Comparison of ENCODE assay signal across 22 cellular contexts in genomic region chr5:131001507-131001906, GRCh38.
DNase-seq lines count a peak whose midpoint lies in the region; ATAC-seq, FAIRE-seq and TF ChIP-seq lines count a peak whose summit lies in the region.
"Had no signal": no experiment of that assay in that cellular context is flagged by ENCODE, and none has a peak within 500 bp of the region (broad histone marks: within the 10 kb centered on the region; RNA-seq: fewer than 3 reads in every experiment).

No MANE protein-coding gene starts in this region.

- H3K18ac ChIP-seq in H1 (ENCODE audit: extremely low read depth, low read length), result no peak overlapping the region

- TF ChIP-seq RAD21 in A549 (conservative IDR thresholded peaks at IDR 0.05 in 1 of 2, IDR thresholded peaks at IDR 0.05 in 1 of 2), result no peak
- no peak for TF ChIP-seq RAD21 in H1 (IDR thresholded peaks at IDR 0.05 in 1 of 2, conservative IDR thresholded peaks at IDR 0.05 in 1 of 2; ENCODE audit: low read depth in 2 of 2, low read length in 2 of 2)

- DNase-seq in NCI-H748 (lab: John Stamatoyannopoulos, UW; ENCODE audit: unreplicated experiment) (peak; percentile 7), NCI-H748 treated with DMSO at 0.1 percent for 48 hours (lab: John Stamatoyannopoulos, UW) (no peak), A549 (ENCODE audit: low read depth in 1 of 2, low spot score in 1 of 2) (no peak), SK-MEL-5 (ENCODE audit: low read depth, low spot score) (peak; percentile 16), H1 (ENCODE audit: low read depth in 1 of 2, low spot score in 2 of 2) (no peak), BE2C (no peak), RKO (ENCODE audit: low spot score) (no peak), inferior parietal cortex (ENCODE audit: extremely low spot score) (no peak)
- DNase-seq: ACHN; AML-193; C1 segment of cervical spinal cord; Caco-2; CD4-positive, alpha-beta memory T cell; DMS153; DND-41; GOT3; H7; HCEC 1CT had no signal

- H3K36me3 ChIP-seq in H1 (ENCODE audit: control insufficient read depth in 2 of 4, insufficient read depth in 4 of 4, low read length in 3 of 4) (no peaks in the 10 kb centered on the region), BE2C (no peaks in the 10 kb centered on the region)

- H3K27ac ChIP-seq in A549 (no peak overlapping the region), H1 (ENCODE audit: low read depth, low read length) (no peak overlapping the region)
- H3K27ac ChIP-seq: 22Rv1 had no signal

- H3K23ac ChIP-seq in H1 (ENCODE audit: insufficient read length), result no peak overlapping the region

- TF ChIP-seq CTCF in A549 (IDR thresholded peaks at IDR 0.05) (no peak), H1 (IDR thresholded peaks at IDR 0.05; ENCODE audit: control extremely low read depth in 1 of 3, insufficient read depth in 1 of 3, low read depth in 1 of 3, low read length in 3 of 3) (no peak), BE2C (IDR thresholded peaks at IDR 0.05; ENCODE audit: low read depth, low read length) (no peak)

- H4K20me1 ChIP-seq in H1 (replicated peaks in 1 of 2; ENCODE audit: control insufficient read depth in 1 of 2, insufficient read depth in 2 of 2, low read length in 2 of 2), result no peaks in the 10 kb centered on the region

- WGBS in A549 (ENCODE audit: missing lambda C conversion rate), result 0% methylated on average over 1 of the region's 1 CpG
- WGBS in H1 (ENCODE audit: extremely low coverage in 1 of 2, insufficient coverage in 1 of 2, insufficient read length in 1 of 2, insufficient replicate concordance in 2 of 2, low coverage in 1 of 2, low lambda C conversion rate in 2 of 2, missing lambda C conversion rate in 1 of 2), 2 experiments, result 83% methylated on average over 1 of the region's 1 CpG; no CpG with 5 or more reads in 1 of the 2 experiments

- H2BK20ac ChIP-seq in H1 (ENCODE audit: low read length), result no peak overlapping the region

- no peak overlapping the region for H2AFZ ChIP-seq in H1 (ENCODE audit: low read length)

- H4K8ac ChIP-seq in H1 (ENCODE audit: extremely low read depth, insufficient read depth, low read length), result no peak overlapping the region

- H3K9me3 ChIP-seq in A549 (no peaks in the 10 kb centered on the region), H1 (ENCODE audit: insufficient read depth in 2 of 2, low read depth in 1 of 2, low read length in 1 of 2) (no peaks in the 10 kb centered on the region), BE2C (no peaks in the 10 kb centered on the region)
- H3K9me3 ChIP-seq: Caco-2 had no signal

- H3K4me3 ChIP-seq in A549, result no peak overlapping the region
- no peak overlapping the region for H3K4me3 ChIP-seq in H1 (ENCODE audit: extremely low read depth in 1 of 4, insufficient read depth in 2 of 4, low read depth in 3 of 4, low read length in 4 of 4)
- H3K4me3 ChIP-seq in BE2C (ENCODE audit: low read depth, low read length), result no peak overlapping the region

- no peak overlapping the region for H3K4ac ChIP-seq in H1 (replicated peaks; ENCODE audit: insufficient read length, low read depth, low read length)

- H2BK120ac ChIP-seq in H1 (replicated peaks; ENCODE audit: low read depth, low read length), result no peak overlapping the region

- H3K4me2 ChIP-seq in A549 (no peak overlapping the region), H1 (ENCODE audit: insufficient read depth in 1 of 2, low read depth in 2 of 2, low read length in 2 of 2) (no peak overlapping the region)

- no peaks in the 10 kb centered on the region for H3K79me2 ChIP-seq in H1 (ENCODE audit: control insufficient read depth in 1 of 2, insufficient read depth in 2 of 2, low read length in 2 of 2)

- in situ Hi-C loops in SK-MEL-5 (cut with HindIII; ENCODE audit: low pct_unique_long_range_greater_than_20kb, low sequenced_read_pairs), result no loop called here

- H4K91ac ChIP-seq in H1 (replicated peaks; ENCODE audit: insufficient read length, low read length), result no peak overlapping the region

- POLR2A ChIA-PET in A549 (lab: Yijun Ruan, JAX) (no interaction called here), H1 (lab: Charles Lee; ENCODE audit: partially characterized antibody) (no interaction called here)

- TF ChIP-seq POLR2A in A549 (IDR thresholded peaks at IDR 0.05; ENCODE audit: low read length) (no peak), H1 (IDR thresholded peaks at IDR 0.05; ENCODE audit: control extremely low read depth in 1 of 2, low read depth in 2 of 2, low read length in 2 of 2) (no peak)

- H3K79me1 ChIP-seq in H1 (ENCODE audit: low read depth, low read length), result no peaks in the 10 kb centered on the region

- H2BK5ac ChIP-seq in H1 (ENCODE audit: low read depth, low read length), result no peak overlapping the region

- CTCF ChIA-PET in A549 (lab: Yijun Ruan, JAX) (no interaction called here), H1 (lab: Charles Lee; ENCODE audit: partially characterized antibody) (no interaction called here)

- H3K4me1 ChIP-seq in A549, result no peaks in the 10 kb centered on the region
- peaks cover 0 to 3% (median 2%) of the 10 kb centered on the region in 4 experiments; a peak in 3 of 7 replicates for H3K4me1 ChIP-seq in H1 (replicated peaks in 1 of 4; ENCODE audit: control insufficient read depth in 3 of 4, insufficient read depth in 4 of 4, low read length in 3 of 4)
- H3K4me1 ChIP-seq in BE2C, result no peaks in the 10 kb centered on the region
- H3K4me1 ChIP-seq: Caco-2 had no signal

- no peak overlapping the region for H4K5ac ChIP-seq in H1 (ENCODE audit: insufficient read length, low read depth, low read length)

- no peak overlapping the region for H3K14ac ChIP-seq in H1 (ENCODE audit: insufficient read length)

- no peaks in the 10 kb centered on the region for H3K23me2 ChIP-seq in H1 (ENCODE audit: low read depth, low read length)

- no peak for TF ChIP-seq EP300 in A549 (IDR thresholded peaks at IDR 0.05)
- no peak for TF ChIP-seq EP300 in H1 (IDR thresholded peaks at IDR 0.05; ENCODE audit: borderline replicate concordance in 1 of 2, low read depth in 2 of 2, low read length in 2 of 2)

- no peak overlapping the region for H2AK5ac ChIP-seq in H1 (ENCODE audit: low read depth, low read length)

- no peak overlapping the region for H3K9ac ChIP-seq in H1 (replicated peaks in 1 of 4; ENCODE audit: extremely low read depth in 1 of 4, low read depth in 3 of 4, low read length in 3 of 4)

- no peak overlapping the region for H2BK15ac ChIP-seq in H1 (ENCODE audit: low read length)

- H3K56ac ChIP-seq in H1 (replicated peaks; ENCODE audit: insufficient read length, low read depth, low read length), result no peak overlapping the region

- H3K27me3 ChIP-seq in H1 (replicated peaks in 1 of 4; ENCODE audit: control insufficient read depth in 3 of 4, extremely low read depth in 1 of 4, insufficient read depth in 3 of 4, low read length in 3 of 4) (no peaks in the 10 kb centered on the region), BE2C (no peaks in the 10 kb centered on the region)

- FAIRE-seq in A549 (lab: Jason Lieb, UNC) (no peak), H1 (lab: Jason Lieb, UNC) (no peak)
- FAIRE-seq: A204.1, G401.6, GM12892 had no signal

- no peak for ATAC-seq in A549

- H2BK12ac ChIP-seq in H1 (ENCODE audit: low read depth, low read length), result no peak overlapping the region

TF ChIP-seq in A549, 52 proteins besides CTCF, POLR2A, EP300 and RAD21:
- TF ChIP-seq HMGXB4 (CRISPR knock-in tag; IDR thresholded peaks at IDR 0.05; ENCODE audit: borderline replicate concordance), result no peak
- TF ChIP-seq MAFK (IDR thresholded peaks at IDR 0.05; ENCODE audit: partially characterized antibody), result peak; percentile 97

TF ChIP-seq in H1, 55 proteins besides CTCF, POLR2A, EP300 and RAD21:
- TF ChIP-seq TEAD4 (IDR thresholded peaks at IDR 0.05; ENCODE audit: low read depth, low read length) (no peak), USF2 (IDR thresholded peaks at IDR 0.05; ENCODE audit: low read length) (no peak), SP1 (IDR thresholded peaks at IDR 0.05; ENCODE audit: low read depth, low read length) (no peak), HDAC6 (IDR thresholded peaks at IDR 0.05; ENCODE audit: low read depth, low read length) (no peak), CBX8 (IDR thresholded peaks at IDR 0.05; ENCODE audit: borderline replicate concordance, low read depth, low read length) (no peak), TBP (IDR thresholded peaks at IDR 0.05; ENCODE audit: low read depth, low read length) (no peak), MAFK (IDR thresholded peaks at IDR 0.05; ENCODE audit: low read depth, low read length) (peak; percentile 75)
TF ChIP-seq in H1: peak in this region for 1.

Comparison
In these comparisons a context has a peak if more than half of its experiments do, and no peak if none do; other contexts are left out.
1. DNase-seq: peak in NCI-H748 (single experiment) and SK-MEL-5 (single experiment); none in NCI-H748 treated with DMSO at 0.1 percent for 48 hours (single experiment), A549 (0 of 2), H1 (0 of 2), BE2C (single experiment), RKO (single experiment) and inferior parietal cortex (single experiment).